11 cellular contexts compared by ENCODE assay signal in genomic region chr3:119380697-119381096, GRCh38.
DNase-seq lines count a peak whose midpoint lies in the region.
"Had no signal": no experiment of that assay in that cellular context is flagged by ENCODE, and none has a peak within 500 bp of the region (broad histone marks: within the 10 kb centered on the region; RNA-seq: fewer than 3 reads in every experiment).

No MANE protein-coding gene starts in this region.

- DNase-seq in DMS53 (lab: John Stamatoyannopoulos, UW) (peak; percentile 51), DMS53 treated with DMSO at 0.1 percent for 48 hours (lab: John Stamatoyannopoulos, UW; ENCODE audit: unreplicated experiment) (no peak), M059J (ENCODE audit: low read depth) (peak; percentile 15), SW480 (ENCODE audit: low spot score) (peak; percentile 9), myocyte (ENCODE audit: low read depth) (peak; percentile 41), RKO (ENCODE audit: low spot score) (no peak), CD1c-positive myeloid dendritic cell (ENCODE audit: extremely low spot score) (no peak)
- no peak for DNase-seq in activated effector memory CD4-positive, alpha-beta T cell treated with Interleukin-2 at 50 U/mL for 16 hours
- DNase-seq: activated CD4-positive, alpha-beta T cell treated with anti-CD3 and anti-CD28 coated beads, Interleukin-2, amount 50 U/mL, for 4 hours; GDM1; NCI-H1436 treated with DMSO at 0.1 percent for 48 hours had no signal

Comparison
In these comparisons a context has a peak if more than half of its experiments do, and no peak if none do; other contexts are left out.
1. DNase-seq: peak in DMS53 (single experiment), M059J (single experiment), SW480 (single experiment) and myocyte (single experiment); none in DMS53 treated with DMSO at 0.1 percent for 48 hours (single experiment), activated effector memory CD4-positive, alpha-beta T cell treated with Interleukin-2 at 50 U/mL for 16 hours (single experiment), RKO (single experiment) and CD1c-positive myeloid dendritic cell (single experiment).